In genomic region chr21:34669149-34669879, GRCh38 we compare ENCODE assay signal across 8 cellular contexts. TPM values are rescaled to one million over a fixed set of nuclear protein-coding genes. Genes with fewer than 3 reads are reported as not detected.
DNase-seq lines count a peak whose midpoint lies in the region; ATAC-seq and FAIRE-seq lines count a peak whose summit lies in the region.

No MANE protein-coding gene starts in this region.

- H3K4me1 Mint-ChIP-seq in activated T-helper 17 cell treated with anti-CD3 and anti-CD28 coated beads, Interleukin-2, amount 50 U/mL, for 72 hours = no peaks in the 10 kb centered on the region

- FAIRE-seq in RCC 7860 (lab: Jason Lieb, UNC) = no peak

- H3K9me3 ChIP-seq in BLaER1 treated with 17β-estradiol and CSF1 and Interleukin-3, amounts not matched to agents 10 nM and 100 nM (replicated peaks in 1 of 11) = peaks cover 13 to 39% (median 25%) of the 10 kb centered on the region in 11 experiments
- no peaks in the 10 kb centered on the region for H3K9me3 ChIP-seq in GM23248 (ENCODE audit: low read depth)
- no peaks in the 10 kb centered on the region for H3K9me3 ChIP-seq in thymus (ENCODE audit: control insufficient read depth)

- H3K27ac ChIP-seq in BLaER1 treated with 17β-estradiol and CSF1 and Interleukin-3, amounts not matched to agents 10 nM and 100 nM = no peak overlapping the region
- no peak overlapping the region for H3K27ac ChIP-seq in GM23248
- peak overlapping the region; percentile 25 for H3K27ac ChIP-seq in thymus (ENCODE audit: low read depth)

- H3K79me2 ChIP-seq in GM23248 (ENCODE audit: insufficient read depth) = no peaks in the 10 kb centered on the region

- no peaks in the 10 kb centered on the region for H3K9me3 Mint-ChIP-seq in activated T-helper 17 cell treated with anti-CD3 and anti-CD28 coated beads, Interleukin-2, amount 50 U/mL, for 72 hours

- H3K27me3 ChIP-seq in BLaER1 treated with 17β-estradiol and CSF1 and Interleukin-3, amounts not matched to agents 10 nM and 100 nM = peaks cover 57 to 78% (median 69%) of the 10 kb centered on the region in 11 experiments
- H3K27me3 ChIP-seq in GM23248 (replicated peaks; ENCODE audit: insufficient read depth) (peaks cover 79% of the 10 kb centered on the region), thymus (ENCODE audit: control insufficient read depth, insufficient read depth) (peaks cover 50% of the 10 kb centered on the region)

- H3K4me3 ChIP-seq in BLaER1 treated with 17β-estradiol and CSF1 and Interleukin-3, amounts not matched to agents 10 nM and 100 nM = peak overlapping the region; percentile 13 to 63 (median 48); a peak in 16 of 20 replicates
- H3K4me3 ChIP-seq in GM23248 (0 out of 2 replicates have a peak overlapping the region, but pooled peaks have one; percentile 11), thymus (ENCODE audit: low read length) (peak overlapping the region; percentile 28)

- H3K4me1 ChIP-seq in BLaER1 treated with 17β-estradiol and CSF1 and Interleukin-3, amounts not matched to agents 10 nM and 100 nM = peaks cover 5 to 32% (median 7%) of the 10 kb centered on the region in 10 experiments; a peak in 17 of 20 replicates
- H3K4me1 ChIP-seq in GM23248 (ENCODE audit: insufficient read depth) = no peaks in the 10 kb centered on the region
- no peaks in the 10 kb centered on the region for H3K4me1 ChIP-seq in thymus (ENCODE audit: control insufficient read depth, insufficient read depth, low read length)

- DNase-seq in GM23248 (peak; percentile 29), left colon (no peak), NCI-H2227 treated with DMSO at 0.1 percent for 48 hours (lab: John Stamatoyannopoulos, UW) (no peak), RCC 7860 (ENCODE audit: low spot score) (no peak)

- peak; percentile 52 for ATAC-seq in activated T-helper 17 cell treated with anti-CD3 and anti-CD28 coated beads, Interleukin-2, amount 50 U/mL, for 72 hours (replicated peaks)
- ATAC-seq in left colon (peak; percentile 25), HG02763 (IDR thresholded peaks at IDR 0.05; ENCODE audit: unreplicated experiment) (no peak)

- H3K27ac Mint-ChIP-seq in activated T-helper 17 cell treated with anti-CD3 and anti-CD28 coated beads, Interleukin-2, amount 50 U/mL, for 72 hours = no peak overlapping the region

- H3K36me3 ChIP-seq in BLaER1 treated with 17β-estradiol and CSF1 and Interleukin-3, amounts not matched to agents 10 nM and 100 nM = no peaks in the 10 kb centered on the region
- H3K36me3 ChIP-seq in GM23248 (ENCODE audit: low read depth) = no peaks in the 10 kb centered on the region
- H3K36me3 ChIP-seq in thymus (ENCODE audit: control insufficient read depth, insufficient read depth) = no peaks in the 10 kb centered on the region

- peak overlapping the region; percentile 47 to 93 (median 65); a peak in 19 of 22 replicates for H3K4me2 ChIP-seq in BLaER1 treated with 17β-estradiol and CSF1 and Interleukin-3, amounts not matched to agents 10 nM and 100 nM
- no peak overlapping the region for H3K4me2 ChIP-seq in GM23248 (ENCODE audit: unreplicated experiment)

- 4% methylated on average over 36 to 73 of the region's 74 CpGs for WGBS in GM23248 (ENCODE audit: low coverage in 1 of 2, low lambda C conversion rate in 2 of 2, missing lambda C conversion rate in 2 of 2), 2 experiments
- WGBS in thymus = 4% methylated on average over 74 of the region's 74 CpGs

- H3K4me3 Mint-ChIP-seq in activated T-helper 17 cell treated with anti-CD3 and anti-CD28 coated beads, Interleukin-2, amount 50 U/mL, for 72 hours = peak overlapping the region; percentile 54

- H2AFZ ChIP-seq in GM23248 = peak overlapping the region; percentile 54

- in situ Hi-C loops in GM23248 (cut with MboI) = no loop called here

- peak overlapping the region in 3 of 11 experiments; percentile 35 to 56 (median 38); a peak in 3 of 22 replicates for H3K9ac ChIP-seq in BLaER1 treated with 17β-estradiol and CSF1 and Interleukin-3, amounts not matched to agents 10 nM and 100 nM
- H3K9ac ChIP-seq in GM23248 = no peak overlapping the region

- H4K20me1 ChIP-seq in BLaER1 treated with 17β-estradiol and CSF1 and Interleukin-3, amounts not matched to agents 10 nM and 100 nM = no peaks in the 10 kb centered on the region; a peak in 1 of 22 replicates
- no peaks in the 10 kb centered on the region for H4K20me1 ChIP-seq in GM23248 (ENCODE audit: insufficient read depth)

- intact Hi-C loops in left colon (cut with DNase I, micrococcal nuclease) = no loop called here

- no peaks in the 10 kb centered on the region; the same call in 1 of the 2 replicates for H3F3A ChIP-seq in GM23248 (ENCODE audit: insufficient read depth)

- no peaks in the 10 kb centered on the region for H3K9me2 ChIP-seq in GM23248 (ENCODE audit: insufficient read depth)

- peaks cover 35% of the 10 kb centered on the region for H3K27me3 Mint-ChIP-seq in activated T-helper 17 cell treated with anti-CD3 and anti-CD28 coated beads, Interleukin-2, amount 50 U/mL, for 72 hours

- H3K36me3 Mint-ChIP-seq in activated T-helper 17 cell treated with anti-CD3 and anti-CD28 coated beads, Interleukin-2, amount 50 U/mL, for 72 hours (ENCODE audit: low read depth) = no peaks in the 10 kb centered on the region

RNA-seq across cellular contexts. Expression of gene CLIC6, which starts 0.5 kb away (rescaled TPM):
- total RNA-seq in GM23248 (2014; rRNA removed; shearing (Covaris generic)) = not detected in 2 replicates
- polyA plus RNA-seq in GM23248 (2016; fragmentation: Nextera tagmentation; extraction: Ambion mirVana) (0.08 TPM in 1 of 2 replicates, not detected in the other), thymus (22.6 TPM)
- under 1 TPM; 0.11 to 0.13 TPM for total RNA-seq in activated T-helper 17 cell treated with anti-CD3 and anti-CD28 coated beads, Interleukin-2, amount 50 U/mL, for 72 hours
- 10 to 100 TPM in 1 of 2 donors, under 1 TPM in 1; 0.61 to 15.0 TPM for total RNA-seq in left colon

RNA-seq across cellular contexts. Expression of gene RCAN1, which starts 54.4 kb away (rescaled TPM):
- total RNA-seq in GM23248 (2014; rRNA removed; shearing (Covaris generic)) = 65.9 and 74.1 TPM in 2 replicates
- polyA plus RNA-seq in GM23248 (2016; fragmentation: Nextera tagmentation; extraction: Ambion mirVana) = 76.3 and 77.3 TPM in 2 replicates
- total RNA-seq in activated T-helper 17 cell treated with anti-CD3 and anti-CD28 coated beads, Interleukin-2, amount 50 U/mL, for 72 hours = 1 to 10 TPM; 4.9 to 6.3 TPM
- total RNA-seq in left colon = 10 to 100 TPM; 47.4 to 91.3 TPM
- polyA plus RNA-seq in thymus = 41.7 TPM
